ENCODE assay signal across 20 cellular contexts in the genomic region with DNA sequence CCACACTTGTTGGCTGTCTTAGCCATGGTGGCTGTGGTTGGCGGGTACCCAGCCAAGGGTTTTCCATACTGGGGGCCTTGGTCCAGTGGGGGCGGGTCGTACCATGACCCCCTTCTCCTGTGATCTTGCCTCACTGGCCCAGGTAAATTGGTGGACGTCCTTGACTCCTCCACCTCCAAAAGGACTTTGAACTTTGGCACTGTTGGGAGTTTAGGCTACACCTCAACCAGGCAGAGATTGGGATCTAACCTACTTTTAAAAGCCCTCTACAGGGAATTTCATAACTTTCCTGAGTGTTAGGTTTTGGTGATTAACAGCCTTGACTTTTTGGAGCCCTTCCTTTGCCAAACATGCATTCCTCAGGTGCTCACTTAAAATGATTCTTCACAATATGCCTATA.
A peak's percentile ranks its signal among the peaks of the same experiment; 100 is the strongest.
DNase-seq lines count a peak whose midpoint lies in the region; ATAC-seq, FAIRE-seq and TF ChIP-seq lines count a peak whose summit lies in the region.
"Had no signal": no experiment of that assay in that cellular context is flagged by ENCODE, and none has a peak within 500 bp of the region (broad histone marks: within the 10 kb centered on the region; RNA-seq: fewer than 3 reads in every experiment).

No MANE protein-coding gene starts in this region.

- in situ Hi-C loops in transverse colon (cut with MboI; ENCODE audit: low pct_ligation_motif_present in 1 of 4, low pct_unique_long_range_greater_than_20kb in 1 of 4, low sequenced_read_pairs in 3 of 4): no loop called here

- H3K27ac Mint-ChIP-seq in activated CD8-positive, alpha-beta memory T cell treated with anti-CD3 and anti-CD28 coated beads, Interleukin-2, amount 10 ng/mL, durations not matched to agents 7 days and 5 days: no peak overlapping the region
- H3K27ac Mint-ChIP-seq: CD14-positive monocyte; CD4-positive, alpha-beta memory T cell; H9 had no signal

- H3K4me1 ChIP-seq in colonic mucosa (no peaks in the 10 kb centered on the region), mucosa of rectum (ENCODE audit: control insufficient read depth in 2 of 2, insufficient read depth in 2 of 2, low read length in 2 of 2) (peaks cover 0 to 18% of the 10 kb centered on the region in 2 donors), transverse colon (peaks cover 0 to 26% (median 9%) of the 10 kb centered on the region in 4 donors), pancreas (peaks cover 8 to 13% (median 10%) of the 10 kb centered on the region in 3 donors)

- H3K36me3 Mint-ChIP-seq in activated CD8-positive, alpha-beta memory T cell treated with anti-CD3 and anti-CD28 coated beads, Interleukin-2, amount 10 ng/mL, durations not matched to agents 7 days and 5 days: no peaks in the 10 kb centered on the region
- H3K36me3 Mint-ChIP-seq: CD14-positive monocyte; CD4-positive, alpha-beta memory T cell had no signal

- no peaks in the 10 kb centered on the region for H3K4me1 Mint-ChIP-seq in activated CD8-positive, alpha-beta memory T cell treated with anti-CD3 and anti-CD28 coated beads, Interleukin-2, amount 10 ng/mL, durations not matched to agents 7 days and 5 days
- H3K4me1 Mint-ChIP-seq: CD4-positive, alpha-beta memory T cell had no signal

- H3K4me3 ChIP-seq in colonic mucosa (peak overlapping the region; percentile 20), mucosa of rectum (ENCODE audit: low read length in 2 of 2) (peak overlapping the region; percentile 62 to 70), transverse colon (peak overlapping the region in 3 of 4 donors; percentile 13 to 30 (median 16)), pancreas (no peak overlapping the region)
- H3K4me3 ChIP-seq: A549, GM12878 had no signal

- no peaks in the 10 kb centered on the region for H3K9me3 Mint-ChIP-seq in activated CD8-positive, alpha-beta memory T cell treated with anti-CD3 and anti-CD28 coated beads, Interleukin-2, amount 10 ng/mL, durations not matched to agents 7 days and 5 days (ENCODE audit: low read depth)
- H3K9me3 Mint-ChIP-seq: CD14-positive monocyte, H9 had no signal

- no peak for TF ChIP-seq POLR2A in transverse colon (IDR thresholded peaks at IDR 0.05)

- no peak for TF ChIP-seq EP300 in transverse colon (IDR thresholded peaks at IDR 0.05; ENCODE audit: low read depth)

- H3K27me3 Mint-ChIP-seq in activated CD8-positive, alpha-beta memory T cell treated with anti-CD3 and anti-CD28 coated beads, Interleukin-2, amount 10 ng/mL, durations not matched to agents 7 days and 5 days: peaks cover 9% of the 10 kb centered on the region

- peak; percentile 18 for DNase-seq in activated CD8-positive, alpha-beta memory T cell treated with anti-CD3 and anti-CD28 coated beads, Interleukin-2, amount 10 ng/mL, durations not matched to agents 7 days and 5 days
- DNase-seq in activated CD8-positive, alpha-beta memory T cell treated with anti-CD3 and anti-CD28 coated beads for 24 hours: no peak
- no peak for DNase-seq in colonic mucosa
- DNase-seq in transverse colon: no peak
- DNase-seq in SW 1271 (lab: John Stamatoyannopoulos, UW): no peak
- no peak for DNase-seq in pancreas
- DNase-seq in NCI-H1105 (lab: John Stamatoyannopoulos, UW): no peak
- DNase-seq: AML-193; CD4-positive, alpha-beta memory T cell; DMS153; DMS79; GF-D8; H9 had no signal

- TF ChIP-seq CTCF in colonic mucosa (IDR thresholded peaks at IDR 0.05) (no peak), transverse colon (IDR thresholded peaks at IDR 0.05) (no peak), pancreas (IDR thresholded peaks at IDR 0.05) (no peak)

- intact Hi-C loops in colonic mucosa (cut with DNase I): no loop called here
- intact Hi-C loops in transverse colon (cut with DNase I; ENCODE audit: low total_unique reads): no loop called here
- intact Hi-C loops in pancreas (cut with DNase I): no loop called here

- FAIRE-seq in pancreas (lab: Jason Lieb, UNC): no peak
- FAIRE-seq: A549, GM12878, H1, HTR-8/SVneo had no signal

- ATAC-seq in activated CD8-positive, alpha-beta memory T cell treated with anti-CD3 and anti-CD28 coated beads, Interleukin-2, amount 10 ng/mL, durations not matched to agents 7 days and 5 days: no peak
- no peak for ATAC-seq in pancreas
- ATAC-seq: A549, GM12878 had no signal

- 95% methylated on average over 4 of the region's 4 CpGs; no CpG with 5 or more reads in 1 of the 2 donors for WGBS in transverse colon (ENCODE audit: low coverage in 1 of 2), 2 donors
- 74 to 76% methylated on average over 4 of the region's 4 CpGs for WGBS in pancreas, 2 donors

- H3K9me3 ChIP-seq in colonic mucosa (no peaks in the 10 kb centered on the region), mucosa of rectum (ENCODE audit: control insufficient read depth in 2 of 2, low read length in 2 of 2) (no peaks in the 10 kb centered on the region), transverse colon (no peaks in the 10 kb centered on the region), pancreas (no peaks in the 10 kb centered on the region)
- H3K9me3 ChIP-seq: A549 had no signal

- H3K9ac ChIP-seq in colonic mucosa (ENCODE audit: low read depth in 2 of 2, low read length in 2 of 2): no peak overlapping the region
- peak overlapping the region in 1 of 2 donors; percentile 5 for H3K9ac ChIP-seq in mucosa of rectum (ENCODE audit: low read depth in 1 of 2, low read length in 2 of 2)

- no peaks in the 10 kb centered on the region for H3K27me3 ChIP-seq in colonic mucosa
- no peaks in the 10 kb centered on the region for H3K27me3 ChIP-seq in mucosa of rectum (ENCODE audit: control insufficient read depth in 2 of 2, insufficient read depth in 2 of 2, low read length in 2 of 2)
- H3K27me3 ChIP-seq in transverse colon: no peaks in the 10 kb centered on the region
- no peaks in the 10 kb centered on the region for H3K27me3 ChIP-seq in pancreas

- no peak overlapping the region for H3K4me3 Mint-ChIP-seq in activated CD8-positive, alpha-beta memory T cell treated with anti-CD3 and anti-CD28 coated beads, Interleukin-2, amount 10 ng/mL, durations not matched to agents 7 days and 5 days
- H3K4me3 Mint-ChIP-seq: CD14-positive monocyte; CD4-positive, alpha-beta memory T cell; H9 had no signal

- CTCF ChIA-PET in activated CD8-positive, alpha-beta memory T cell treated with anti-CD3 and anti-CD28 coated beads, Interleukin-2, amount 10 ng/mL, durations not matched to agents 7 days and 5 days (lab: Charles Lee): no interaction called here

- H3K27ac ChIP-seq in colonic mucosa: no peak overlapping the region
- H3K27ac ChIP-seq in mucosa of rectum (ENCODE audit: low read depth in 2 of 2, low read length in 2 of 2): peak overlapping the region in 1 of 2 donors; percentile 13
- H3K27ac ChIP-seq in transverse colon: no peak overlapping the region
- no peak overlapping the region for H3K27ac ChIP-seq in pancreas
- H3K27ac ChIP-seq: 22Rv1, A549 had no signal

- H3K36me3 ChIP-seq in colonic mucosa: no peaks in the 10 kb centered on the region
- no peaks in the 10 kb centered on the region for H3K36me3 ChIP-seq in mucosa of rectum (ENCODE audit: control insufficient read depth in 2 of 2, insufficient read depth in 2 of 2, low read length in 2 of 2)
- H3K36me3 ChIP-seq in transverse colon: no peaks in the 10 kb centered on the region
- H3K36me3 ChIP-seq in pancreas: no peaks in the 10 kb centered on the region

Comparison
In these comparisons a context has a peak if more than half of its experiments do, and no peak if none do; other contexts are left out.
1. H3K4me3 ChIP-seq: peak in colonic mucosa (single experiment), mucosa of rectum (2 of 2) and transverse colon (3 of 4); none in pancreas (0 of 4).